In the genomic region with DNA sequence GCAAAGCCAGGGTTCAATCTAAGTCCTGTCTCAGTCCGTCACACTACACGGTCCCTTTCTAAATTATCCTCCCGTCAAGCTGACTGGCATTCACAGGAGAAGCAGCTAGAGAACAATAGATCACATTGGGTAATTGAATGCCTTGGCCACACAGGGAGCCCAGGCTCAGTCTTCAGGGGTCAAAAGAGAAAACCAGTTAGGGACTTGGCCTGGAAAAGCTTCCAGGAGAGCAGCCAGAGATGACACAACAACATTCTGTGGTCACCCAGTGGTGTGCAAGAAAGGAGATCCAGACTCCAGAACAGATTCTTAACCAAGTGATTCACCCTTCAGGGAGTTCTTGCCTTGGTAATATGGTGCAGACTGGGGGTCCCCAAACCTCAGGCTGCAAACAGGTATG, we compare ENCODE assay signal across 12 cellular contexts. TPM values are rescaled to one million over a fixed set of nuclear protein-coding genes. Genes with fewer than 3 reads are reported as not detected.
A peak's percentile ranks its signal among the peaks of the same experiment; 100 is the strongest.
DNase-seq lines count a peak whose midpoint lies in the region; ATAC-seq and TF ChIP-seq lines count a peak whose summit lies in the region.
"Had no signal": no experiment of that assay in that cellular context is flagged by ENCODE, and none has a peak within 500 bp of the region (broad histone marks: within the 10 kb centered on the region; RNA-seq: fewer than 3 reads in every experiment).

No MANE protein-coding gene starts in this region.

- intact Hi-C loops in left cardiac atrium (cut with DNase I), result no loop called here

- TF ChIP-seq CTCF in HFFc6 (IDR thresholded peaks at IDR 0.05), result no peak
- no peak for TF ChIP-seq CTCF in astrocyte of the cerebellum (IDR thresholded peaks at IDR 0.05; ENCODE audit: low read depth, low read length, missing control alignments)

- peaks cover 33% of the 10 kb centered on the region for H3K36me3 Mint-ChIP-seq in HFFc6 (ENCODE audit: low read depth)

- H3K4me3 ChIP-seq in astrocyte of the cerebellum (ENCODE audit: low read depth, low read length), result no peak overlapping the region
- H3K4me3 ChIP-seq: Peyer's patch had no signal

- H3K4me1 Mint-ChIP-seq in HFFc6 (ENCODE audit: low read depth), result peaks cover 71% of the 10 kb centered on the region

- H3K27ac Mint-ChIP-seq in HFFc6, result peak overlapping the region; percentile 80
- H3K27ac Mint-ChIP-seq: activated CD8-positive, alpha-beta T cell treated with anti-CD3 and anti-CD28 coated beads, Interleukin-2, amount 10 ng/mL, durations not matched to agents 7 days and 5 days had no signal

- in situ Hi-C loops in astrocyte of the cerebellum (cut with HindIII; ENCODE audit: low sequenced_read_pairs), result no loop called here

- ATAC-seq in left cardiac atrium (peak; percentile 70 to 86), GM21515 (IDR thresholded peaks at IDR 0.05; ENCODE audit: unreplicated experiment) (no peak), GM18870 (IDR thresholded peaks at IDR 0.05; ENCODE audit: unreplicated experiment) (no peak)
- ATAC-seq: activated CD8-positive, alpha-beta T cell treated with anti-CD3 and anti-CD28 coated beads, Interleukin-2, amount 10 ng/mL, durations not matched to agents 7 days and 5 days had no signal

- H3K9me3 Mint-ChIP-seq in HFFc6, result no peaks in the 10 kb centered on the region; the same call in 1 of the 2 replicates

- H3K27me3 Mint-ChIP-seq in HFFc6 (ENCODE audit: insufficient read depth), result no peaks in the 10 kb centered on the region; the same call in 1 of the 2 replicates

- H3K4me3 Mint-ChIP-seq in HFFc6, result peak overlapping the region; percentile 79
- H3K4me3 Mint-ChIP-seq: activated CD8-positive, alpha-beta T cell treated with anti-CD3 and anti-CD28 coated beads, Interleukin-2, amount 10 ng/mL, durations not matched to agents 7 days and 5 days had no signal

- DNase-seq in HFFc6 (peak; percentile 94), astrocyte of the cerebellum (ENCODE audit: low read depth) (peak; percentile 99), left cardiac atrium (no peak), stromal cell of bone marrow (ENCODE audit: low read depth) (peak; percentile 96), amniotic stem cell (lab: John Stamatoyannopoulos, UW) (no peak)
- DNase-seq: activated CD8-positive, alpha-beta T cell treated with anti-CD3 and anti-CD28 coated beads, Interleukin-2, amount 10 ng/mL, durations not matched to agents 7 days and 5 days; caudate nucleus; NCI-H1436 treated with DMSO at 0.1 percent for 48 hours; Peyer's patch; stimulated activated naive CD4-positive, alpha-beta T cell treated with Interleukin-2 at 50 U/mL for 16 hours had no signal

RNA-seq across cellular contexts. Expression of gene ARHGAP31, which starts 15.9 kb away (rescaled TPM):
- total RNA-seq in HFFc6 (2021; fragmentation: NEBNext Ultra II Directional; extraction: Animal tissue kit (Norgen Biotek cat#: 25700)), result 10 to 100 TPM; 18.0 to 25.1 (median 20.5) TPM
- 10 to 100 TPM; 33.5 to 44.0 TPM for total RNA-seq in left cardiac atrium

Comparison
In these comparisons a context has a peak if more than half of its experiments do, and no peak if none do; other contexts are left out.
1. DNase-seq: peak in HFFc6 (single experiment), astrocyte of the cerebellum (single experiment) and stromal cell of bone marrow (single experiment); none in left cardiac atrium (single experiment) and amniotic stem cell (single experiment).
2. ATAC-seq: peak in left cardiac atrium (2 of 2); none in GM21515 (single experiment) and GM18870 (single experiment).